ENCODE assay signal across 22 cellular contexts in genomic region chr14:85058170-85058569, GRCh38.
"Had no signal": no experiment of that assay in that cellular context is flagged by ENCODE, and none has a peak within 500 bp of the region (broad histone marks: within the 10 kb centered on the region; RNA-seq: fewer than 3 reads in every experiment).

No MANE protein-coding gene starts in this region.

- H3K4me3 ChIP-seq: hepatocyte, lower lobe of right lung, sigmoid colon, spleen, tibial nerve had no signal

- H3K79me2 ChIP-seq: hepatocyte had no signal

- H2AFZ ChIP-seq: hepatocyte had no signal

- H3K36me3 ChIP-seq: lower lobe of right lung, sigmoid colon, spleen, tibial nerve had no signal

- H3K36me3 Mint-ChIP-seq: activated CD8-positive, alpha-beta memory T cell treated with anti-CD3 and anti-CD28 coated beads, Interleukin-2, amount 10 ng/mL, durations not matched to agents 7 days and 5 days; activated naive CD8-positive, alpha-beta T cell treated with anti-CD3 and anti-CD28 coated beads for 36 hours; natural killer cell treated with Interleukin-12 subunit alpha and Interleukin-12 subunit beta and Interleukin-15 and Interleukin-18, amount 100 ng/mL, for 72 hours had no signal

- H3K27ac Mint-ChIP-seq: activated CD4-positive, alpha-beta memory T cell treated with anti-CD3 and anti-CD28 coated beads, Interleukin-2, amount 10 ng/mL, durations not matched to agents 7 days and 5 days; activated CD8-positive, alpha-beta memory T cell treated with anti-CD3 and anti-CD28 coated beads, Interleukin-2, amount 10 ng/mL, durations not matched to agents 7 days and 5 days; activated naive CD8-positive, alpha-beta T cell treated with anti-CD3 and anti-CD28 coated beads for 36 hours; mesothelial cell of epicardium; natural killer cell treated with Interleukin-12 subunit alpha and Interleukin-12 subunit beta and Interleukin-15 and Interleukin-18, amount 100 ng/mL, for 72 hours; T-helper 2 cell treated with Interferon-gamma antibody and Interleukin-4, amounts not matched to agents 5 μg/mL and 100 μg/mL, for 36 hours; WTC11 had no signal

- H3K4me1 Mint-ChIP-seq: activated CD4-positive, alpha-beta memory T cell treated with anti-CD3 and anti-CD28 coated beads, Interleukin-2, amount 10 ng/mL, durations not matched to agents 7 days and 5 days; activated CD8-positive, alpha-beta memory T cell treated with anti-CD3 and anti-CD28 coated beads, Interleukin-2, amount 10 ng/mL, durations not matched to agents 7 days and 5 days; activated naive CD8-positive, alpha-beta T cell treated with anti-CD3 and anti-CD28 coated beads for 36 hours; central memory CD8-positive, alpha-beta T cell; WTC11 had no signal

- H3K27me3 Mint-ChIP-seq: activated CD4-positive, alpha-beta memory T cell treated with anti-CD3 and anti-CD28 coated beads, Interleukin-2, amount 10 ng/mL, durations not matched to agents 7 days and 5 days; activated CD8-positive, alpha-beta memory T cell treated with anti-CD3 and anti-CD28 coated beads, Interleukin-2, amount 10 ng/mL, durations not matched to agents 7 days and 5 days; activated naive CD8-positive, alpha-beta T cell treated with anti-CD3 and anti-CD28 coated beads for 36 hours; brain; central memory CD8-positive, alpha-beta T cell; natural killer cell treated with Interleukin-12 subunit alpha and Interleukin-12 subunit beta and Interleukin-15 and Interleukin-18, amount 100 ng/mL, for 72 hours had no signal

- H3K4me3 Mint-ChIP-seq: activated CD4-positive, alpha-beta memory T cell treated with anti-CD3 and anti-CD28 coated beads, Interleukin-2, amount 10 ng/mL, durations not matched to agents 7 days and 5 days; activated CD8-positive, alpha-beta memory T cell treated with anti-CD3 and anti-CD28 coated beads, Interleukin-2, amount 10 ng/mL, durations not matched to agents 7 days and 5 days; activated naive CD8-positive, alpha-beta T cell treated with anti-CD3 and anti-CD28 coated beads for 36 hours; central memory CD8-positive, alpha-beta T cell; mesothelial cell of epicardium; natural killer cell treated with Interleukin-12 subunit alpha and Interleukin-12 subunit beta and Interleukin-15 and Interleukin-18, amount 100 ng/mL, for 72 hours; T-helper 2 cell treated with Interferon-gamma antibody and Interleukin-4, amounts not matched to agents 5 μg/mL and 100 μg/mL, for 36 hours; WTC11 had no signal

- H3K27ac ChIP-seq: hepatocyte, lower lobe of right lung, sigmoid colon, spleen, tibial nerve had no signal

- H3K4me2 ChIP-seq: hepatocyte had no signal

- H3K4me1 ChIP-seq: lower lobe of right lung, sigmoid colon, spleen, tibial nerve had no signal

- DNase-seq: activated CD4-positive, alpha-beta memory T cell treated with anti-CD3 and anti-CD28 coated beads, Interleukin-2, amount 10 ng/mL, durations not matched to agents 7 days and 5 days; activated CD4-positive, alpha-beta T cell treated with anti-CD3 and anti-CD28 coated beads for 48 hours; activated CD8-positive, alpha-beta memory T cell treated with anti-CD3 and anti-CD28 coated beads, Interleukin-2, amount 10 ng/mL, durations not matched to agents 7 days and 5 days; activated naive CD4-positive, alpha-beta T cell; activated naive CD8-positive, alpha-beta T cell treated with anti-CD3 and anti-CD28 coated beads for 36 hours; cortex of kidney; lower lobe of right lung; sigmoid colon; spleen; stimulated activated CD8-positive, alpha-beta memory T cell treated with anti-CD3 and anti-CD28 coated beads, Interleukin-4, amount 100 ng/mL, for 48 hours; stimulated activated naive CD4-positive, alpha-beta T cell; substantia nigra; SW 1271 had no signal

- H3K27me3 ChIP-seq: hepatocyte, sigmoid colon, spleen, tibial nerve had no signal

- ATAC-seq: activated CD8-positive, alpha-beta memory T cell treated with anti-CD3 and anti-CD28 coated beads, Interleukin-2, amount 10 ng/mL, durations not matched to agents 7 days and 5 days; esophagus mucosa; lower lobe of right lung; natural killer cell treated with Interleukin-12 subunit alpha and Interleukin-12 subunit beta and Interleukin-15 and Interleukin-18, amount 100 ng/mL, for 72 hours; WTC11 had no signal
